ENCODE assay signal across 13 cellular contexts in genomic region chr2:229090231-229090630, GRCh38.
DNase-seq lines count a peak whose midpoint lies in the region; ATAC-seq, FAIRE-seq and TF ChIP-seq lines count a peak whose summit lies in the region.
"Had no signal": no experiment of that assay in that cellular context is flagged by ENCODE, and none has a peak within 500 bp of the region (broad histone marks: within the 10 kb centered on the region; RNA-seq: fewer than 3 reads in every experiment).

No MANE protein-coding gene starts in this region.

- no peak overlapping the region for H3K27ac ChIP-seq in esophagus squamous epithelium

- in situ Hi-C loops in KBM-7 (cut with MboI; ENCODE audit: low pct_unique_long_range_greater_than_20kb, low sequenced_read_pairs), result no loop called here

- ATAC-seq in GM19023 (IDR thresholded peaks at IDR 0.05; ENCODE audit: unreplicated experiment), result no peak

- H3K27me3 ChIP-seq in bronchial epithelial cell (ENCODE audit: control insufficient read depth, insufficient read depth, low read length) (no peaks in the 10 kb centered on the region), esophagus squamous epithelium (no peaks in the 10 kb centered on the region)

- TF ChIP-seq CTCF in bronchial epithelial cell (IDR thresholded peaks at IDR 0.05; ENCODE audit: insufficient read depth, low read length, severe bottlenecking) (no peak), esophagus squamous epithelium (IDR thresholded peaks at IDR 0.05) (no peak)

- intact Hi-C loops in esophagus squamous epithelium (cut with DNase I), result no loop called here

- 77 to 79% methylated on average over 2 of the region's 2 CpGs for WGBS in esophagus squamous epithelium, 2 donors

- H3K9me3 ChIP-seq in esophagus squamous epithelium, result no peaks in the 10 kb centered on the region

- H3K36me3 ChIP-seq in bronchial epithelial cell (ENCODE audit: control insufficient read depth, insufficient read depth, low read length) (no peaks in the 10 kb centered on the region), esophagus squamous epithelium (no peaks in the 10 kb centered on the region)

- no peak for FAIRE-seq in bronchial epithelial cell (lab: Jason Lieb, UNC)
- FAIRE-seq: HTR-8/SVneo had no signal

- H3K4me1 ChIP-seq in esophagus squamous epithelium, result no peaks in the 10 kb centered on the region

- H3K4me3 ChIP-seq in bronchial epithelial cell (ENCODE audit: low read depth, low read length), result no peak overlapping the region
- no peak overlapping the region for H3K4me3 ChIP-seq in esophagus squamous epithelium

- peak; percentile 39 for DNase-seq in Daoy (ENCODE audit: low read depth)
- DNase-seq in LHCN-M2 (ENCODE audit: low read depth), result peak; percentile 62
- DNase-seq in bronchial epithelial cell (ENCODE audit: low read depth), result peak; percentile 42
- peak; percentile 31 for DNase-seq in myocyte (ENCODE audit: low read depth)
- DNase-seq in KBM-7, result no peak
- no peak for DNase-seq in esophagus squamous epithelium (lab: John Stamatoyannopoulos, UW)
- DNase-seq: activated CD4-positive, alpha-beta T cell treated with anti-CD3 and anti-CD28 coated beads, Interleukin-2, amount 10 ng/mL, durations not matched to agents 24 days and 14 days; activated T-cell treated with anti-CD3 and anti-CD28 coated beads for 4 hours; NCI-H2171 treated with DMSO at 0.1 percent for 48 hours; nephron progenitor cell; SIG-M5 had no signal

- no peak for TF ChIP-seq POLR2A in esophagus squamous epithelium (IDR thresholded peaks at IDR 0.05)

Comparison
In these comparisons a context has a peak if more than half of its experiments do, and no peak if none do; other contexts are left out.
1. DNase-seq: peak in Daoy (single experiment), LHCN-M2 (single experiment), bronchial epithelial cell (single experiment) and myocyte (single experiment); none in KBM-7 (single experiment) and esophagus squamous epithelium (single experiment).